Comparison of ENCODE assay signal across 22 cellular contexts in the genomic region with DNA sequence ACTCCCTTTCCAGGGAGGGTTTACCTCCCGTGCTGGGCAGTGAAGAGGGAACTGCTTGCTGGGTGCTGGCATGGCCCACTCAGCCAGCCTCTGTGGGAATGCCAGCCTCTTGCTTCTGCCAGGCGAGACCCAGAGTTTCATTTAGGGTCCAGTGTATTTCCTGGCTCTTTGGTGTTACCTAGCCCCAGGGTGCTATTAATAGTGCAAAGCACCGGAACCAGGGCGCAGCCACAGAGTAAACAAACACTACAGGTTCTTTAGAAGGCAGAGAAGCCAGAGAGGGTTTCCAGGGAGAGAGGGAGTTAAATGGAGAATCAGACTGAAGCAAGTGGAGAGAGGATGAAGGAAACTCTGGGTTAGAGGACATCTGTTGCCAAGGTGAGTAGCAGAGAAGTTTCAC.
DNase-seq lines count a peak whose midpoint lies in the region; TF ChIP-seq lines count a peak whose summit lies in the region.
"Had no signal": no experiment of that assay in that cellular context is flagged by ENCODE, and none has a peak within 500 bp of the region (broad histone marks: within the 10 kb centered on the region; RNA-seq: fewer than 3 reads in every experiment).

No MANE protein-coding gene starts in this region.

- H3K27me3 Mint-ChIP-seq in chondrocyte (ENCODE audit: low read depth), result peaks cover 24% of the 10 kb centered on the region
- peaks cover 8% of the 10 kb centered on the region for H3K27me3 Mint-ChIP-seq in neural progenitor cell (ENCODE audit: insufficient read depth, low read depth)
- H3K27me3 Mint-ChIP-seq in Calu3 (ENCODE audit: unreplicated experiment), result no peaks in the 10 kb centered on the region

- no peak overlapping the region for H3K27ac ChIP-seq in neural progenitor cell
- H3K27ac ChIP-seq: SK-N-MC, transverse colon had no signal

- H3K27me3 ChIP-seq in neural progenitor cell, result no peaks in the 10 kb centered on the region
- H3K27me3 ChIP-seq: transverse colon had no signal

- no TSS peak for BruUV-seq in Calu3 (replicated peaks; lab: Mats Ljungman, UMichigan)

- no peaks in the 10 kb centered on the region for H3K9me3 ChIP-seq in neural progenitor cell (ENCODE audit: low read depth)
- H3K9me3 ChIP-seq: transverse colon had no signal

- H3K9ac ChIP-seq in neural progenitor cell, result no peak overlapping the region

- H2AFZ ChIP-seq in neural progenitor cell (replicated peaks), result no peak overlapping the region

- H4K20me1 ChIP-seq in neural progenitor cell (ENCODE audit: low read depth), result no peaks in the 10 kb centered on the region

- POLR2A ChIA-PET in GM10248 (lab: Yijun Ruan, JAX), result no interaction called here

- H3K36me3 Mint-ChIP-seq in chondrocyte (ENCODE audit: low read depth) (peaks cover 3% of the 10 kb centered on the region), neural progenitor cell (no peaks in the 10 kb centered on the region), Calu3 (ENCODE audit: insufficient read depth, unreplicated experiment) (peaks cover 5% of the 10 kb centered on the region)
- H3K36me3 Mint-ChIP-seq: CD4-positive, alpha-beta memory T cell; natural killer cell treated with Interleukin-12 subunit alpha and Interleukin-12 subunit beta and Interleukin-15 and Interleukin-18, amount 100 ng/mL, for 72 hours had no signal

- TF ChIP-seq CTCF in chondrocyte (IDR thresholded peaks at IDR 0.05), result no peak
- TF ChIP-seq CTCF in neural progenitor cell (IDR thresholded peaks at IDR 0.05), result no peak
- no peak for TF ChIP-seq CTCF in GM10248 (IDR thresholded peaks at IDR 0.05; ENCODE audit: control extremely low read depth, extremely low read depth, low read depth, missing control alignments)
- TF ChIP-seq CTCF in Calu3 (IDR thresholded peaks at IDR 0.05; ENCODE audit: unreplicated experiment), result no peak

- no peak overlapping the region for H3K4me3 ChIP-seq in neural progenitor cell
- H3K4me3 ChIP-seq: SK-N-MC, transverse colon had no signal

- DNase-seq in DMS79 (lab: John Stamatoyannopoulos, UW) (peak; percentile 13), NCI-H146 (lab: John Stamatoyannopoulos, UW) (peak; percentile 33), chondrocyte (ENCODE audit: low spot score) (no peak), neural progenitor cell (ENCODE audit: low spot score) (no peak), GM10248 (ENCODE audit: extremely low spot score) (no peak), cardiac septum (ENCODE audit: low spot score) (no peak), Calu3 (no peak)
- DNase-seq in activated CD4-positive, CD25-positive, alpha-beta regulatory T cell treated with anti-CD3 and anti-CD28 coated beads, Interleukin-2, amount 50 U/mL, for 72 hours, result no peak
- DNase-seq: activated CD4-positive, alpha-beta T cell treated with anti-CD3 and anti-CD28 coated beads for 1 hour; activated naive CD4-positive, alpha-beta T cell treated with Interleukin-2 at 50 U/mL for 16 hours; activated T-cell treated with anti-CD3 and anti-CD28 coated beads, Interleukin-2, amount 50 U/mL, for 4 hours; CD4-positive, alpha-beta memory T cell; cerebellar nuclear complex; DND-41; HCEC 1CT; NCI-H1048; NK-92 treated with Interleukin-12 subunit alpha and Interleukin-12 subunit beta, amount 100 ng/mL, for 24 hours; stimulated activated naive CD8-positive, alpha-beta T cell treated with anti-CD3 and anti-CD28 coated beads, Interleukin-15, Interleukin-2, amounts not matched to agents 100 U/mL and 50 U/mL, for 24 hours; transverse colon had no signal

- peaks cover 22% of the 10 kb centered on the region for H3F3A ChIP-seq in neural progenitor cell (ENCODE audit: low read depth)

- no peaks in the 10 kb centered on the region for H3K79me2 ChIP-seq in neural progenitor cell (ENCODE audit: low read depth)

- H3K4me3 Mint-ChIP-seq in chondrocyte (ENCODE audit: unreplicated experiment), result no peak overlapping the region
- peak overlapping the region; percentile 10 for H3K4me3 Mint-ChIP-seq in neural progenitor cell
- H3K4me3 Mint-ChIP-seq in Calu3 (ENCODE audit: low read depth, unreplicated experiment), result no peak overlapping the region
- H3K4me3 Mint-ChIP-seq: activated T-cell treated with anti-CD3 and anti-CD28 coated beads, Interleukin-2, amount 50 U/mL, for 4 hours; CD4-positive, alpha-beta memory T cell; natural killer cell treated with Interleukin-12 subunit alpha and Interleukin-12 subunit beta and Interleukin-15 and Interleukin-18, amount 100 ng/mL, for 72 hours had no signal

- H3K36me3 ChIP-seq in neural progenitor cell, result no peaks in the 10 kb centered on the region
- H3K36me3 ChIP-seq: transverse colon had no signal

- CTCF ChIA-PET in GM10248 (lab: Yijun Ruan, JAX) (no interaction called here), Calu3 (lab: Charles Lee) (interaction anchor here (0.7 kb wide), 1 partner anchor 219 kb away, joined by 4 read pairs; no protein-coding TSS in a partner anchor)

- peak overlapping the region; percentile 6 for H3K4me2 ChIP-seq in neural progenitor cell

- intact Hi-C loops in cardiac septum (cut with DNase I), result no loop called here
- intact Hi-C loops in Calu3 (cut with micrococcal nuclease; ENCODE audit: unreplicated experiment), result no loop called here

- H3K4me1 Mint-ChIP-seq in chondrocyte (ENCODE audit: low read depth), result peaks cover 9% of the 10 kb centered on the region
- H3K4me1 Mint-ChIP-seq in neural progenitor cell, result peaks cover 86% of the 10 kb centered on the region
- H3K4me1 Mint-ChIP-seq in Calu3 (ENCODE audit: low read depth, unreplicated experiment), result peaks cover 24% of the 10 kb centered on the region
- H3K4me1 Mint-ChIP-seq: CD4-positive, alpha-beta memory T cell had no signal

- H3K4me1 ChIP-seq in neural progenitor cell, result peaks cover 53% of the 10 kb centered on the region

- H3K9me3 Mint-ChIP-seq in chondrocyte (ENCODE audit: low read depth) (no peaks in the 10 kb centered on the region), neural progenitor cell (peaks cover 4% of the 10 kb centered on the region), Calu3 (ENCODE audit: low read depth, unreplicated experiment) (no peaks in the 10 kb centered on the region)
- H3K9me3 Mint-ChIP-seq: activated T-cell treated with anti-CD3 and anti-CD28 coated beads, Interleukin-2, amount 50 U/mL, for 4 hours; CD4-positive, alpha-beta memory T cell; natural killer cell treated with Interleukin-12 subunit alpha and Interleukin-12 subunit beta and Interleukin-15 and Interleukin-18, amount 100 ng/mL, for 72 hours had no signal

- peak overlapping the region; percentile 8 for H3K27ac Mint-ChIP-seq in chondrocyte (ENCODE audit: unreplicated experiment)
- peak overlapping the region; percentile 88 for H3K27ac Mint-ChIP-seq in neural progenitor cell
- no peak overlapping the region for H3K27ac Mint-ChIP-seq in Calu3 (ENCODE audit: unreplicated experiment)
- H3K27ac Mint-ChIP-seq: CD4-positive, alpha-beta memory T cell; natural killer cell treated with Interleukin-12 subunit alpha and Interleukin-12 subunit beta and Interleukin-15 and Interleukin-18, amount 100 ng/mL, for 72 hours; progenitor cell of endocrine pancreas had no signal

Comparison
In these comparisons a context has a peak if more than half of its experiments do, and no peak if none do; other contexts are left out.
1. DNase-seq: peak in DMS79 (single experiment) and NCI-H146 (single experiment); none in chondrocyte (single experiment), neural progenitor cell (single experiment), GM10248 (single experiment), activated CD4-positive, CD25-positive, alpha-beta regulatory T cell treated with anti-CD3 and anti-CD28 coated beads, Interleukin-2, amount 50 U/mL, for 72 hours (single experiment), cardiac septum (single experiment) and Calu3 (single experiment).